1 cellular context compared by ENCODE assay signal in the genomic region with DNA sequence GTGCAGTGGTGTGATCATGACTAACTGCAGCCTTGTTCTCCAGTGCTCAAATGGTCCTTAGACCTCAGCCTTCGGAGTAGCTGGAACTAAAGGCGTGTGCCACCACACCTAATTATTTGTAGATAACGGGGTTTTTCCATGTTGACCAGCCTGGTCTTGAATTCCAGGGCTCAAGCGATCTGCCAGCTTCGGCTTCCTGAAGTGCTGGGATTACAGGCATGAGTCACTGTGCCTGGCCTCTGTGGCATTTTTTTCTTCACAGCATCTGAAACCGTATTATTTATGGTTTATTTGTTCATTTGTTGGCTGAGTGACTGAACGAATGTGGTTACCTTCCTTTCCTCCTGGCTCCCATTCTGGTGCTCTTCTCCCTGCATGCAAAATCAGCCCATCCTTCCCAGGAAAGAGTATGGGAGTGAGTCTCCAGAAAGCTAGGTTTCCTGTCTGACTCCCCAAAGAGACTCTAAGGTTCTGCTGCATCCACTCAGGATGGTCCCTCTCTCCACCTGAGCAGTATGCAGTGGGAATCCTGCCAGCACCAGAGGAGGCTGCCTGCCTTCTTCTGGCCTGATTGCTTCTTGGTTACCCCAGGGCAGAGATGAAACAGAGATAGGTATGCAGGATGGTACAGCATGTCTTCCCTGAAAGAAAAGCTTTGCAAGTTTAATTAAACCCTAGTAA.
TF ChIP-seq lines count a peak whose summit lies in the region.

No MANE protein-coding gene starts in this region.

TF ChIP-seq in SK-N-SH, 30 proteins besides CTCF, POLR2A, EP300 and RAD21 (continued from another document):
- TF ChIP-seq MEF2A (IDR thresholded peaks at IDR 0.05; ENCODE audit: borderline replicate concordance, low read depth) = peak; percentile 60
- TF ChIP-seq NFIC (IDR thresholded peaks at IDR 0.05; ENCODE audit: borderline replicate concordance) = peak; percentile 90
- TF ChIP-seq, protein P1, sequence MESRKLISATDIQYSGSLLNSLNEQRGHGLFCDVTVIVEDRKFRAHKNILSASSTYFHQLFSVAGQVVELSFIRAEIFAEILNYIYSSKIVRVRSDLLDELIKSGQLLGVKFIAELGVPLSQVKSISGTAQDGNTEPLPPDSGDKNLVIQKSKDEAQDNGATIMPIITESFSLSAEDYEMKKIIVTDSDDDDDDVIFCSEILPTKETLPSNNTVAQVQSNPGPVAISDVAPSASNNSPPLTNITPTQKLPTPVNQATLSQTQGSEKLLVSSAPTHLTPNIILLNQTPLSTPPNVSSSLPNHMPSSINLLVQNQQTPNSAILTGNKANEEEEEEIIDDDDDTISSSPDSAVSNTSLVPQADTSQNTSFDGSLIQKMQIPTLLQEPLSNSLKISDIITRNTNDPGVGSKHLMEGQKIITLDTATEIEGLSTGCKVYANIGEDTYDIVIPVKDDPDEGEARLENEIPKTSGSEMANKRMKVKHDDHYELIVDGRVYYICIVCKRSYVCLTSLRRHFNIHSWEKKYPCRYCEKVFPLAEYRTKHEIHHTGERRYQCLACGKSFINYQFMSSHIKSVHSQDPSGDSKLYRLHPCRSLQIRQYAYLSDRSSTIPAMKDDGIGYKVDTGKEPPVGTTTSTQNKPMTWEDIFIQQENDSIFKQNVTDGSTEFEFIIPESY (IDR thresholded peaks at IDR 0.05; ENCODE audit: borderline replicate concordance, low read depth) = peak; percentile 64; the same call in 1 of the 2 replicates
